16 cellular contexts compared by ENCODE assay signal in the genomic region with DNA sequence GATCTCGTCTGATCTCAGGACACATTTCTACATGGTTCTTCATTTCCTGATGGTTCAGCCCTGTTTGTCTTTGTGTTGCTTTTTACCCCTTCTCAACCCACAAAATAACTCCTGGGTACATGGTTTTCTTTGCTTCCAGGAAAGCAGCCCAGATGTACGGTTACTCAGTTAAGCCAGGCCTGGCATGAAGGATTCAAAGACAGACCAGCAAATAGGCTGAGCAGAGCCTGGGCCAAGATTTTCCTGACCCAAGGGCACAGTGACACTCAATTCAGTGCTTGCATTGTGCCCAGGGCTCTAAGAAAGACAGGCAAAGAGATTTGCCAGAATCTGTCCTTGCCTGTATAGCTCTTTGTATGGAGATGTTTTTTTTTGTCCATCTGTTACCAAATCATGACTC.
DNase-seq lines count a peak whose midpoint lies in the region; ATAC-seq and TF ChIP-seq lines count a peak whose summit lies in the region.
"Had no signal": no experiment of that assay in that cellular context is flagged by ENCODE, and none has a peak within 500 bp of the region (broad histone marks: within the 10 kb centered on the region; RNA-seq: fewer than 3 reads in every experiment).

No MANE protein-coding gene starts in this region.

- no peak for ATAC-seq in GM21381 (IDR thresholded peaks at IDR 0.05; ENCODE audit: unreplicated experiment)

- H3K27ac ChIP-seq in C4-2B (peak overlapping the region; percentile 28; the same call in 1 of the 2 replicates), VCaP (peak overlapping the region; percentile 95)
- H3K27ac ChIP-seq: GM23248 had no signal

- TF ChIP-seq CTCF in C4-2B (conservative IDR thresholded peaks at IDR 0.05) (no peak), VCaP (conservative IDR thresholded peaks at IDR 0.05) (no peak)

- DNase-seq in NCI-H2171 treated with DMSO at 0.1 percent for 48 hours (lab: John Stamatoyannopoulos, UW) (peak; percentile 4), NCI-H2171 (lab: John Stamatoyannopoulos, UW) (no peak), SW480 (ENCODE audit: low spot score) (no peak), NCI-H1048 (lab: John Stamatoyannopoulos, UW) (no peak)
- DNase-seq: Calu3; CD4-positive, alpha-beta memory T cell; COR-L47; DMS53; DMS79 treated with DMSO at 0.1 percent for 48 hours; GF-D8; GM23248; H7; HCEC 1CT had no signal
